In the genomic region with DNA sequence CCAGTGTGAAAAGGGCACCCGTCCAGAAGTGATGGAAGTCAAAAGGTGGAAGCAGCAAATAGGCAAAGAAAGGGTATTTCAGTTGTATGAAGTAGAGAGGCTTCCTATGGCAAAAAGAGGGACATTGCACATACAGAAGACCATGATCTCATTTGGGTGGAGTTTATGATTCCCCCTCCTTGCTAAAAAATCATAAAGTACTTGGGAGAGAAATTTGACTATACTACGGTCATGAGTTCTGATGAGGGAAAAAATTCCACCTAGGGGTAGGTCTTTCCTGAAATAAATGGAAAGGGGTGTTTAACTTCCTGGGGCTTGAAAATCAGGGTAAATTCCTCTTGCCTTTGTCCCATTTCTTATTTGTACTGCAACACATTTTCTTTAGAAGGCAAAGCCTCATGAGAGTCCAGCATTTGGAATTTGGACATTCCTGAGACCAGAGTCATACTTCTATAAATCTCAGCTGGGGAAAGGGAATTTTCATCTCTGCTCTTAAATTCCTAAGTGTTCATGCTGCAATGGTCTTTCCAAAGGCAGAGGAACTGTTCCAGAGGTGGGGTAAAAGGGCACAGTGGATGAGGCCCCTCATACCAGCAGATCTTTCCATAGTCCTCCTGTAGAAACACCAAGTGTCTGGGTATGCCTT, we compare ENCODE assay signal across 11 cellular contexts. TPM values are rescaled to one million over a fixed set of nuclear protein-coding genes. Genes with fewer than 3 reads are reported as not detected.
DNase-seq lines count a peak whose midpoint lies in the region; FAIRE-seq and TF ChIP-seq lines count a peak whose summit lies in the region.
"Had no signal": no experiment of that assay in that cellular context is flagged by ENCODE, and none has a peak within 500 bp of the region (broad histone marks: within the 10 kb centered on the region; RNA-seq: fewer than 3 reads in every experiment).

No MANE protein-coding gene starts in this region.

- H3K9ac ChIP-seq in GM23248 (peak overlapping the region; percentile 59), astrocyte (ENCODE audit: low read length) (peak overlapping the region; percentile 42), skeletal muscle tissue (ENCODE audit: low read depth in 1 of 3, low read length in 3 of 3) (peak overlapping the region in 2 of 3 donors; percentile 34 to 48), mesendoderm (ENCODE audit: low read length) (no peak overlapping the region)

- H3K27me3 ChIP-seq in GM23248 (replicated peaks; ENCODE audit: insufficient read depth) (no peaks in the 10 kb centered on the region), astrocyte (ENCODE audit: insufficient read depth, low read length) (no peaks in the 10 kb centered on the region), left ventricle myocardium inferior (ENCODE audit: low read depth) (no peaks in the 10 kb centered on the region), skeletal muscle tissue (ENCODE audit: control insufficient read depth in 3 of 3, insufficient read depth in 3 of 3, low read length in 3 of 3) (no peaks in the 10 kb centered on the region), mesendoderm (ENCODE audit: insufficient read depth, low read length, poor library complexity) (no peaks in the 10 kb centered on the region)

- 0 to 2% methylated on average over 2 of the region's 2 CpGs for WGBS in GM23248 (ENCODE audit: low coverage in 1 of 2, low lambda C conversion rate in 2 of 2, missing lambda C conversion rate in 2 of 2), 2 experiments
- WGBS in mesendoderm (ENCODE audit: extremely low coverage, insufficient coverage, low lambda C conversion rate), result no CpG with 5 or more reads among the region's 2 CpGs

- peaks cover 10% of the 10 kb centered on the region for H3K79me1 ChIP-seq in mesendoderm (ENCODE audit: low read length)

- H3K36me3 ChIP-seq in GM23248 (ENCODE audit: low read depth) (no peaks in the 10 kb centered on the region), astrocyte (ENCODE audit: insufficient read depth, low read length) (no peaks in the 10 kb centered on the region), left ventricle myocardium inferior (no peaks in the 10 kb centered on the region), skeletal muscle tissue (ENCODE audit: control insufficient read depth in 3 of 3, insufficient read depth in 3 of 3, low read length in 3 of 3) (peaks cover 0 to 1% (median 0%) of the 10 kb centered on the region in 3 donors), mesendoderm (ENCODE audit: control insufficient read depth, insufficient read depth, low read length) (no peaks in the 10 kb centered on the region)

- H3K9me3 ChIP-seq in GM23248 (ENCODE audit: low read depth) (no peaks in the 10 kb centered on the region), astrocyte (ENCODE audit: insufficient read depth, low read depth, low read length) (no peaks in the 10 kb centered on the region), left ventricle myocardium inferior (replicated peaks) (no peaks in the 10 kb centered on the region), skeletal muscle tissue (ENCODE audit: control insufficient read depth in 3 of 3, low read length in 3 of 3) (no peaks in the 10 kb centered on the region)

- TF ChIP-seq CTCF in astrocyte (IDR thresholded peaks at IDR 0.05; ENCODE audit: insufficient read depth, low read depth, low read length) (no peak), left ventricle myocardium inferior (IDR thresholded peaks at IDR 0.05; ENCODE audit: borderline replicate concordance) (no peak)

- no peak overlapping the region for H2BK120ac ChIP-seq in mesendoderm (ENCODE audit: low read depth, low read length)

- no peak overlapping the region for H3K23ac ChIP-seq in mesendoderm (ENCODE audit: low read length)

- H3K9me2 ChIP-seq in GM23248 (ENCODE audit: insufficient read depth), result no peaks in the 10 kb centered on the region

- H3K4me2 ChIP-seq in GM23248 (ENCODE audit: unreplicated experiment), result peak overlapping the region; percentile 82
- peak overlapping the region; percentile 69 for H3K4me2 ChIP-seq in astrocyte (ENCODE audit: low read length)
- H3K4me2 ChIP-seq in mesendoderm (ENCODE audit: low read length), result no peak overlapping the region

- peak overlapping the region; percentile 87 for H3K27ac ChIP-seq in GM23248
- H3K27ac ChIP-seq in astrocyte (ENCODE audit: low read depth, low read length), result peak overlapping the region; percentile 65
- H3K27ac ChIP-seq in left ventricle myocardium inferior (replicated peaks), result peak overlapping the region; percentile 99
- H3K27ac ChIP-seq in skeletal muscle tissue (ENCODE audit: low read depth, low read length), result peak overlapping the region; percentile 81
- no peak overlapping the region for H3K27ac ChIP-seq in mesendoderm (ENCODE audit: low read depth, low read length)

- H3K79me2 ChIP-seq in GM23248 (ENCODE audit: insufficient read depth) (peaks cover 36% of the 10 kb centered on the region), astrocyte (ENCODE audit: insufficient read depth, low read length) (peaks cover 20% of the 10 kb centered on the region), mesendoderm (ENCODE audit: control insufficient read depth, insufficient read depth, low read length) (peaks cover 2% of the 10 kb centered on the region)

- H3F3A ChIP-seq in GM23248 (ENCODE audit: insufficient read depth), result peaks cover 78% of the 10 kb centered on the region

- peaks cover 71% of the 10 kb centered on the region for H3K4me1 Mint-ChIP-seq in astrocyte (ENCODE audit: low read depth, unreplicated experiment)

- H3K18ac ChIP-seq in mesendoderm (ENCODE audit: low read length), result no peak overlapping the region

- peak; percentile 66 for FAIRE-seq in astrocyte (lab: Jason Lieb, UNC)

- H3K4ac ChIP-seq in mesendoderm (ENCODE audit: low read depth, low read length), result no peak overlapping the region

- H3K36me3 Mint-ChIP-seq in astrocyte (ENCODE audit: low read depth, unreplicated experiment), result no peaks in the 10 kb centered on the region
- H3K36me3 Mint-ChIP-seq: immature natural killer cell had no signal

- no peak overlapping the region for H2BK5ac ChIP-seq in mesendoderm (ENCODE audit: low read length)

- no peak overlapping the region for H4K8ac ChIP-seq in mesendoderm (ENCODE audit: low read depth, low read length)

- in situ Hi-C loops in GM23248 (cut with MboI), result no loop called here

- H4K20me1 ChIP-seq in GM23248 (ENCODE audit: insufficient read depth), result no peaks in the 10 kb centered on the region
- no peaks in the 10 kb centered on the region for H4K20me1 ChIP-seq in astrocyte (ENCODE audit: insufficient read depth, low read length)

- H3K9me3 Mint-ChIP-seq in astrocyte (ENCODE audit: unreplicated experiment), result no peaks in the 10 kb centered on the region
- H3K9me3 Mint-ChIP-seq: activated T-cell treated with anti-CD3 and anti-CD28 coated beads, Interleukin-2, amount 50 U/mL, for 4 hours; immature natural killer cell had no signal

- H3K4me1 ChIP-seq in GM23248 (ENCODE audit: insufficient read depth), result peaks cover 66% of the 10 kb centered on the region
- peaks cover 58% of the 10 kb centered on the region for H3K4me1 ChIP-seq in astrocyte (ENCODE audit: insufficient read depth, low read length)
- peaks cover 82% of the 10 kb centered on the region for H3K4me1 ChIP-seq in left ventricle myocardium inferior
- H3K4me1 ChIP-seq in skeletal muscle tissue (ENCODE audit: control insufficient read depth in 3 of 3, insufficient read depth in 3 of 3, low read length in 3 of 3), result peaks cover 38 to 62% (median 57%) of the 10 kb centered on the region in 3 donors
- H3K4me1 ChIP-seq in mesendoderm (ENCODE audit: control insufficient read depth, low read depth, low read length), result no peaks in the 10 kb centered on the region

- no peaks in the 10 kb centered on the region for H3K27me3 Mint-ChIP-seq in astrocyte (ENCODE audit: low read depth, unreplicated experiment)

- no peak overlapping the region for H4K5ac ChIP-seq in mesendoderm (ENCODE audit: low read length)

- no peak overlapping the region for H3K56ac ChIP-seq in mesendoderm (ENCODE audit: low read length)

- peak overlapping the region; percentile 91 for H3K27ac Mint-ChIP-seq in astrocyte (ENCODE audit: unreplicated experiment)

- peak overlapping the region; percentile 42 for H3K4me3 Mint-ChIP-seq in astrocyte (ENCODE audit: unreplicated experiment)
- H3K4me3 Mint-ChIP-seq: activated T-cell treated with anti-CD3 and anti-CD28 coated beads, Interleukin-2, amount 50 U/mL, for 4 hours; immature natural killer cell had no signal

- H2AFZ ChIP-seq in GM23248 (no peak overlapping the region), astrocyte (ENCODE audit: low read depth, low read length) (no peak overlapping the region)

- intact Hi-C loops in left ventricle myocardium inferior (cut with micrococcal nuclease) (no loop called here), posterior cingulate gyrus (cut with DNase I) (no loop called here)

- H3K4me3 ChIP-seq in GM23248 (peak overlapping the region; percentile 60), astrocyte (ENCODE audit: insufficient read depth, low read depth, low read length) (peak overlapping the region; percentile 7), left ventricle myocardium inferior (no peak overlapping the region), skeletal muscle tissue (ENCODE audit: low read length in 3 of 3) (no peak overlapping the region), mesendoderm (ENCODE audit: low read length) (no peak overlapping the region)

- peak; percentile 88 for DNase-seq in GM23248
- DNase-seq in astrocyte (ENCODE audit: low read depth), result peak; percentile 92
- no peak for DNase-seq in left ventricle myocardium inferior
- DNase-seq in posterior cingulate gyrus, result no peak
- no peak for DNase-seq in DMS53 treated with DMSO at 0.1 percent for 48 hours (lab: John Stamatoyannopoulos, UW; ENCODE audit: unreplicated experiment)
- no peak for DNase-seq in islet precursor cell
- DNase-seq in mesendoderm, result no peak
- DNase-seq: activated T-cell treated with anti-CD3 and anti-CD28 coated beads, Interleukin-2, amount 50 U/mL, for 4 hours; immature natural killer cell; SHP77 treated with DMSO at 0.1 percent for 48 hours had no signal

- no peak overlapping the region for H2BK15ac ChIP-seq in mesendoderm (replicated peaks; ENCODE audit: low read depth)

- no peak overlapping the region for H2AK5ac ChIP-seq in mesendoderm (ENCODE audit: low read length)

RNA-seq across cellular contexts. Expression of a gene that starts 5.8 kb away (rescaled TPM):
- 32.1 and 32.2 TPM in 2 replicates for total RNA-seq in GM23248 (2014; rRNA removed; shearing (Covaris generic))
- 37.6 and 40.9 TPM in 2 replicates for polyA plus RNA-seq in GM23248 (2016; fragmentation: Nextera tagmentation; extraction: Ambion mirVana)
- total RNA-seq in astrocyte (23.0 and 24.1 TPM in 2 replicates), left ventricle myocardium inferior (45.4 TPM), skeletal muscle tissue (23.5 TPM)
- 11.7 TPM for polyA plus RNA-seq in mesendoderm (2013, experiment 1 of 2)
- 11.3 TPM for polyA plus RNA-seq in mesendoderm (2013, experiment 2 of 2)

RNA-seq across cellular contexts. Expression of a gene that starts 6.2 kb away (rescaled TPM):
- total RNA-seq in GM23248 (2014; rRNA removed; shearing (Covaris generic)), result 34.4 and 35.2 TPM in 2 replicates
- 15.2 and 15.3 TPM in 2 replicates for polyA plus RNA-seq in GM23248 (2016; fragmentation: Nextera tagmentation; extraction: Ambion mirVana)
- total RNA-seq in astrocyte, result 33.0 and 34.0 TPM in 2 replicates
- total RNA-seq in left ventricle myocardium inferior, result 9.8 TPM
- total RNA-seq in skeletal muscle tissue, result 10.4 TPM
- polyA plus RNA-seq in mesendoderm (2013, experiment 1 of 2), result 5.1 TPM
- 5.4 TPM for polyA plus RNA-seq in mesendoderm (2013, experiment 2 of 2)

Comparison
In these comparisons a context has a peak if more than half of its experiments do, and no peak if none do; other contexts are left out.
1. DNase-seq: peak in GM23248 (single experiment) and astrocyte (single experiment); none in left ventricle myocardium inferior (single experiment), posterior cingulate gyrus (0 of 10), DMS53 treated with DMSO at 0.1 percent for 48 hours (single experiment), islet precursor cell (single experiment) and mesendoderm (single experiment).
2. H3K4me3 ChIP-seq: peak in GM23248 (single experiment) and astrocyte (single experiment); none in left ventricle myocardium inferior (single experiment), skeletal muscle tissue (0 of 3) and mesendoderm (single experiment).